In genomic region chr1:33618636-33619035, GRCh38 we compare ENCODE assay signal across 9 cellular contexts.
"Had no signal": no experiment of that assay in that cellular context is flagged by ENCODE, and none has a peak within 500 bp of the region (broad histone marks: within the 10 kb centered on the region; RNA-seq: fewer than 3 reads in every experiment).

No MANE protein-coding gene starts in this region.

- H3K9me3 Mint-ChIP-seq: GM23338, H9 had no signal

- DNase-seq: H9, HCEC 1CT, IMR-90, KG1 had no signal

- H3K4me3 Mint-ChIP-seq: GM23338, H9 had no signal

- ATAC-seq: GM23338, K562 had no signal

- FAIRE-seq: H1, H54, HTR-8/SVneo, K562 had no signal

- H2AFZ ChIP-seq: GM23338 had no signal

- H3K4me3 ChIP-seq: GM23338, K562 had no signal

- H3K4me1 Mint-ChIP-seq: GM23338, H9 had no signal

- H3K4me2 ChIP-seq: GM23338 had no signal

- H3K27ac Mint-ChIP-seq: GM23338, H9 had no signal
